In the genomic region with DNA sequence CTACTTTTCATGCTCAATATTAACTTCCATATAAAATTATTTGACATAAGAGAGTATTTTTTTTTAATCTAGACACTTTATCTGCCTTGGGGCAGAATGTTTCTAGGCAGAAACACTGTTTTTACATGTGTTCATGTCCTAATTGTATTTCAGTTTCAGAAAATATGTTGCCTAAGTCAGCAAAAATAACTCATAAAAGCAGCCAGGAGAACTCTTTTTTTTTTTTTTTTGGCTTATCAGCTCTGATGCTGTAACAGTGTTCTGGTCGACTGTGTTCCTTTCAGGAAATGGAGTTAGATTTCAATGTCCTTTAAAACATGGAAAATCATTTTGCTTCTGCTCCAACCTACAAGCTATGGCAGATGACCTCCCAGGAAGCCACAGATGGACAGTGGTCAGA, we compare ENCODE assay signal across 17 cellular contexts.
DNase-seq lines count a peak whose midpoint lies in the region; ATAC-seq and TF ChIP-seq lines count a peak whose summit lies in the region.
"Had no signal": no experiment of that assay in that cellular context is flagged by ENCODE, and none has a peak within 500 bp of the region (broad histone marks: within the 10 kb centered on the region; RNA-seq: fewer than 3 reads in every experiment).

No MANE protein-coding gene starts in this region.

- no peak for DNase-seq in Right ventricle myocardium superior
- no peak for DNase-seq in heart left ventricle
- DNase-seq in MG63 = no peak
- no peak for DNase-seq in NCI-H2107 (lab: John Stamatoyannopoulos, UW)
- no peak for DNase-seq in activated CD8-positive, alpha-beta memory T cell treated with anti-CD3 and anti-CD28 coated beads, Interleukin-2, amount 50 U/mL, for 48 hours
- DNase-seq: DMS53, GF-D8, KG1, MV-4-11, NCI-H1694, NCI-H2081, NCI-H2171 treated with DMSO at 0.1 percent for 48 hours, NCI-H524 treated with DMSO at 0.1 percent for 48 hours had no signal

- H3K9me3 ChIP-seq in heart left ventricle = no peaks in the 10 kb centered on the region
- H3K9me3 ChIP-seq in MG63 = no peaks in the 10 kb centered on the region

- no peak overlapping the region for H3K4me3 Mint-ChIP-seq in nephron
- H3K4me3 Mint-ChIP-seq: CD14-positive monocyte had no signal

- WGBS in heart left ventricle, 4 donors = 0 to 23% (median 4%) methylated on average over 1 of the region's 1 CpG

- TF ChIP-seq CTCF in heart left ventricle (IDR thresholded peaks at IDR 0.05) (no peak), VCaP (conservative IDR thresholded peaks at IDR 0.05) (no peak), nephron (IDR thresholded peaks at IDR 0.05; ENCODE audit: unreplicated experiment in 3 of 3) (no peak)

- intact Hi-C loops in Right ventricle myocardium superior (cut with DNase I) (no loop called here), heart left ventricle (cut with DNase I) (no loop called here)

- peaks cover 0 to 15% (median 2%) of the 10 kb centered on the region in 12 donors for H3K4me1 ChIP-seq in heart left ventricle

- H3K27ac Mint-ChIP-seq in nephron = peak overlapping the region; percentile 88 to 91 (median 90)

- H3K27ac ChIP-seq in heart left ventricle = no peak overlapping the region
- H3K27ac ChIP-seq in VCaP = peak overlapping the region; percentile 62
- H3K27ac ChIP-seq: HL-60 had no signal

- H3K4me1 Mint-ChIP-seq in nephron = peaks cover 28% of the 10 kb centered on the region

- no peaks in the 10 kb centered on the region for H3K9me3 Mint-ChIP-seq in nephron
- H3K9me3 Mint-ChIP-seq: CD14-positive monocyte had no signal

- H3K4me3 ChIP-seq in heart left ventricle (no peak overlapping the region), MG63 (no peak overlapping the region)

- TF ChIP-seq POLR2A in heart left ventricle (IDR thresholded peaks at IDR 0.05) = no peak

- H3K27me3 ChIP-seq in heart left ventricle (no peaks in the 10 kb centered on the region), MG63 (peaks cover 10% of the 10 kb centered on the region)

- peak; percentile 58 for ATAC-seq in Right ventricle myocardium superior (ENCODE audit: poor library complexity)
- ATAC-seq in heart left ventricle = no peak

- peaks cover 40% of the 10 kb centered on the region for H3K27me3 Mint-ChIP-seq in nephron (ENCODE audit: low read depth)

- no peaks in the 10 kb centered on the region for H3K36me3 Mint-ChIP-seq in nephron (ENCODE audit: low read depth)
- H3K36me3 Mint-ChIP-seq: CD14-positive monocyte had no signal

- H3K36me3 ChIP-seq in heart left ventricle (no peaks in the 10 kb centered on the region), MG63 (no peaks in the 10 kb centered on the region)
